In the genomic region with DNA sequence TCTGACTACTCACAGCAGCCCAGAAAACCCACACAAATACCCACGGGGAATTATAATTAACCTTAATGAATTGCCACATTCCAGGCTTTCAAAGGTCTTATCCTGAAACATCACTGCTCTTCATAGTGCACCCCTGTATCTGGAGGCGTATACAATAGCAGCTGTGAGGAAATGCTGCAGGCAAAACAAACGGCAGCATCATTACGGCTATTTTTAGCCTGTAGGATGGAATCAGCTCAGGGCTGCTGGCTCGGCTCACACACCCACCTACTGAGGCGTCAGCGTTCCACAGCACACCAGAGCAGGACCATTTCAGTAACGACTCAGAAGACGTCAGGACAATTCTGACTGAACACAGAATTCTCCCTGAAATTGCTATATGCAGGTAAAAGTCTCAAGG, we compare ENCODE assay signal across 10 cellular contexts.
DNase-seq lines count a peak whose midpoint lies in the region; ATAC-seq and TF ChIP-seq lines count a peak whose summit lies in the region.
"Had no signal": no experiment of that assay in that cellular context is flagged by ENCODE, and none has a peak within 500 bp of the region (broad histone marks: within the 10 kb centered on the region; RNA-seq: fewer than 3 reads in every experiment).

No MANE protein-coding gene starts in this region.

- H3K4me3 ChIP-seq in SK-N-MC (peak overlapping the region; percentile 9; the same call in 1 of the 2 replicates), sigmoid colon (no peak overlapping the region)

- no peak overlapping the region for H3K9ac ChIP-seq in SK-N-MC (ENCODE audit: insufficient read length)

- CTCF ChIA-PET in HEK293T (lab: Yijun Ruan, JAX) = no interaction called here

- H3K36me3 ChIP-seq in SK-N-MC (ENCODE audit: insufficient read depth, low read length) (no peaks in the 10 kb centered on the region), sigmoid colon (no peaks in the 10 kb centered on the region)

- POLR2A ChIA-PET in HEK293T (lab: Yijun Ruan, JAX) = no interaction called here

- H3K9me3 ChIP-seq in SK-N-MC (ENCODE audit: low read depth, low read length) (no peaks in the 10 kb centered on the region), sigmoid colon (no peaks in the 10 kb centered on the region)

- TF ChIP-seq POLR2A in sigmoid colon (IDR thresholded peaks at IDR 0.05) = no peak

- 65 to 73% methylated on average over 9 of the region's 9 CpGs for WGBS in sigmoid colon, 2 donors

- TF ChIP-seq CTCF in sigmoid colon (IDR thresholded peaks at IDR 0.05) = no peak

- peaks cover 0 to 34% (median 12%) of the 10 kb centered on the region in 4 donors for H3K4me1 ChIP-seq in sigmoid colon

- ATAC-seq in activated CD4-positive, CD25-positive, alpha-beta regulatory T cell treated with anti-CD3 and anti-CD28 coated beads, Interleukin-2, amount 50 U/mL, for 24 hours = no peak
- ATAC-seq in GM21786 (IDR thresholded peaks at IDR 0.05; ENCODE audit: unreplicated experiment) (no peak), HG02588 (IDR thresholded peaks at IDR 0.05; ENCODE audit: unreplicated experiment) (no peak)

- no peak for TF ChIP-seq EP300 in sigmoid colon (IDR thresholded peaks at IDR 0.05)

- intact Hi-C loops in sigmoid colon (cut with DNase I) = no loop called here

- H3K27ac ChIP-seq in SK-N-MC = no peak overlapping the region
- peak overlapping the region; percentile 59 to 71 (median 68) for H3K27ac ChIP-seq in sigmoid colon
- H3K27ac ChIP-seq: HL-60 had no signal

- DNase-seq in HEK293T (ENCODE audit: extremely low spot score) (peak; percentile 21), SK-N-MC (ENCODE audit: low read depth, low spot score) (peak; percentile 56), glomerular visceral epithelial cell (ENCODE audit: extremely low spot score) (peak; percentile 5), sigmoid colon (peak; percentile 63)
- DNase-seq: activated B cell treated with CpG ODN at 0.5 μM for 24 hours, NCI-H2171 treated with DMSO at 0.1 percent for 48 hours had no signal

- no peaks in the 10 kb centered on the region for H3K27me3 ChIP-seq in sigmoid colon

TF ChIP-seq in HEK293T, 16 proteins besides CTCF, POLR2A, EP300 and RAD21:
- TF ChIP-seq ZNF384 (IDR thresholded peaks at IDR 0.05) (no peak), SUZ12 (IDR thresholded peaks at IDR 0.05) (no peak), TARDBP (IDR thresholded peaks at IDR 0.05) (no peak), ELF4 (IDR thresholded peaks at IDR 0.05) (no peak), HDGF (IDR thresholded peaks at IDR 0.05; ENCODE audit: borderline replicate concordance) (no peak), ARNT (IDR thresholded peaks at IDR 0.05) (no peak), BHLHE40 (IDR thresholded peaks at IDR 0.05; ENCODE audit: borderline replicate concordance) (no peak), PKNOX1 (IDR thresholded peaks at IDR 0.05) (no peak), L3MBTL2 (conservative IDR thresholded peaks at IDR 0.05) (no peak), LEF1 (IDR thresholded peaks at IDR 0.05; ENCODE audit: borderline replicate concordance) (no peak), FOXK2 (IDR thresholded peaks at IDR 0.05) (no peak), FOXM1 (IDR thresholded peaks at IDR 0.05; ENCODE audit: borderline replicate concordance) (no peak), CTBP1 (IDR thresholded peaks at IDR 0.05; ENCODE audit: borderline replicate concordance) (no peak), SP1 (IDR thresholded peaks at IDR 0.05) (no peak), FOXA1 (IDR thresholded peaks at IDR 0.05) (no peak), NFRKB (IDR thresholded peaks at IDR 0.05) (no peak)

Comparison
In these comparisons a context has a peak if more than half of its experiments do, and no peak if none do; other contexts are left out.
1. DNase-seq: peak in every context shown above with its lines; median percentile 63 in sigmoid colon; 56 in SK-N-MC; 21 in HEK293T; 5 in glomerular visceral epithelial cell.